ENCODE assay signal across 9 cellular contexts in the genomic region with DNA sequence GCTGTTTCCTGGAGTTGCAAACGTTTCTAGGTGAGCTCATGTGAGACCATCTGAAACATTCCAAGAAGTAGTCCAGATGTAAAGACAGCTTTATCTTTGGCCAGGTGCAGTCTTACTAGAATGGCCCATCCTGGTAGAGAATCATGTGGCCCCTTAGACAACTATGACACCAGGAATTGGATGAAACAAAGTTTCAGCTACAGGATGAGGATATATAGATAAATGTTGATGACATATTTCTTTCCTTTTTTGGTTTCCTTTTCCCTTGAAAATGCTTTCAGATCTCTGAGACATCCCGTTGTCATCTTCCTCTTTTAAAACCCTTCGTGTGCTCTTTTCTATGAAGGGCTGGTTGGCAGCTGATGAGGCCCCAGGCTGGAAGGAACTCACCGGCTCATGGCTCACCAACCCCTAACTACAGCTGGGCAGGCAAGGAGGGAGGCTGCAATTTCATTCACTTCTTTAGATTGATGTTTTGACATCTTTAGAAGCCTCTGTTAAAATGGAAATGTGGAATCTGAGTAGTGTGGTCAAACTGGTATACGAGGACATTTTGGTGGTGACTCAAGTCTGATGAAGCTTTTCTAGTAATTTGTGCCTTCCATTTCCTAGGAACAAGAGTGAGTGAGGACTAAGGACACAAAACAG.
DNase-seq lines count a peak whose midpoint lies in the region; ATAC-seq and TF ChIP-seq lines count a peak whose summit lies in the region.
"Had no signal": no experiment of that assay in that cellular context is flagged by ENCODE, and none has a peak within 500 bp of the region (broad histone marks: within the 10 kb centered on the region; RNA-seq: fewer than 3 reads in every experiment).

No MANE protein-coding gene starts in this region.

- no peak overlapping the region for H3K4me3 ChIP-seq in OCI-LY7 (ENCODE audit: low read depth, low read length, poor library complexity, severe bottlenecking)
- H3K4me3 ChIP-seq in rectal smooth muscle tissue (ENCODE audit: low read length): no peak overlapping the region
- no peak overlapping the region for H3K4me3 ChIP-seq in uterus
- no peak overlapping the region for H3K4me3 ChIP-seq in effector memory CD4-positive, alpha-beta T cell (ENCODE audit: insufficient read depth, low read depth, low read length, poor library complexity, severe bottlenecking)

- H3K36me3 ChIP-seq in OCI-LY7 (ENCODE audit: insufficient read depth, low read length) (no peaks in the 10 kb centered on the region), rectal smooth muscle tissue (ENCODE audit: control insufficient read depth, insufficient read depth, low read length) (no peaks in the 10 kb centered on the region), uterus (no peaks in the 10 kb centered on the region)
- no peaks in the 10 kb centered on the region for H3K36me3 ChIP-seq in effector memory CD4-positive, alpha-beta T cell (ENCODE audit: control insufficient read depth, insufficient read depth, low read length)

- H4K20me1 ChIP-seq in OCI-LY7 (ENCODE audit: insufficient read depth, low read length): no peaks in the 10 kb centered on the region

- H3K27me3 ChIP-seq in rectal smooth muscle tissue (ENCODE audit: control insufficient read depth, insufficient read depth, low read length) (no peaks in the 10 kb centered on the region), uterus (no peaks in the 10 kb centered on the region)
- H3K27me3 ChIP-seq in effector memory CD4-positive, alpha-beta T cell (replicated peaks; ENCODE audit: control insufficient read depth, insufficient read depth, low read length, poor library complexity, severe bottlenecking): no peaks in the 10 kb centered on the region

- CTCF ChIA-PET in OCI-LY7 (lab: Charles Lee; ENCODE audit: unreplicated experiment): interaction anchor here (0.7 to 1.0 kb wide), 2 partner anchors 233 to 377 kb away, joined by 3 read pairs; no protein-coding TSS in a partner anchor

- no peak for TF ChIP-seq POLR2A in uterus (IDR thresholded peaks at IDR 0.05)

- no peak overlapping the region for H3K27ac Mint-ChIP-seq in mesothelial cell of epicardium

- POLR2A ChIA-PET in OCI-LY7 (lab: Charles Lee): interaction anchor here (0.6 to 1.6 kb wide), 14 partner anchors 8 to 443 kb away, joined by 3 to 10 read pairs (median 3); no protein-coding TSS in a partner anchor

- no peaks in the 10 kb centered on the region for H3K36me3 Mint-ChIP-seq in mesothelial cell of epicardium

- no peaks in the 10 kb centered on the region for H3K9me3 Mint-ChIP-seq in mesothelial cell of epicardium

- H3K9me3 ChIP-seq in OCI-LY7 (ENCODE audit: low read length) (no peaks in the 10 kb centered on the region), uterus (no peaks in the 10 kb centered on the region)
- no peaks in the 10 kb centered on the region for H3K9me3 ChIP-seq in effector memory CD4-positive, alpha-beta T cell (ENCODE audit: control insufficient read depth, low read length)

- ATAC-seq in GM18502 (IDR thresholded peaks at IDR 0.05; ENCODE audit: poor library complexity, unreplicated experiment) (peak; percentile 37), GM19397 (IDR thresholded peaks at IDR 0.05; ENCODE audit: unreplicated experiment) (no peak)

- H3K79me2 ChIP-seq in OCI-LY7 (ENCODE audit: insufficient read depth, low read depth, low read length): no peaks in the 10 kb centered on the region

- TF ChIP-seq CTCF in OCI-LY7 (conservative IDR thresholded peaks at IDR 0.05; ENCODE audit: low read length): no peak
- no peak for TF ChIP-seq CTCF in uterus (IDR thresholded peaks at IDR 0.05)
- TF ChIP-seq CTCF in mesothelial cell of epicardium (IDR thresholded peaks at IDR 0.05; ENCODE audit: unreplicated experiment): no peak

- intact Hi-C loops in OCI-LY7 (cut with micrococcal nuclease; ENCODE audit: unreplicated experiment) (no loop called here), uterus (cut with DNase I; ENCODE audit: low total_unique reads) (no loop called here)

- H3K9ac ChIP-seq in rectal smooth muscle tissue (ENCODE audit: low read length): no peak overlapping the region

- H3K4me2 ChIP-seq in OCI-LY7 (ENCODE audit: low read length): peak overlapping the region; percentile 21; the same call in 1 of the 2 replicates

- no peaks in the 10 kb centered on the region for H3K27me3 Mint-ChIP-seq in mesothelial cell of epicardium (ENCODE audit: low read depth)

- H3K27ac ChIP-seq in OCI-LY7 (ENCODE audit: low read depth, low read length, poor library complexity, severe bottlenecking) (no peak overlapping the region), caudate nucleus (ENCODE audit: low read depth, low read length) (peak overlapping the region; percentile 48), rectal smooth muscle tissue (ENCODE audit: low read depth, low read length) (peak overlapping the region; percentile 34), uterus (no peak overlapping the region)
- no peak overlapping the region for H3K27ac ChIP-seq in effector memory CD4-positive, alpha-beta T cell (ENCODE audit: insufficient read depth, low read length, poor library complexity, severe bottlenecking)

- DNase-seq in OCI-LY7 (ENCODE audit: low spot score) (no peak), caudate nucleus (lab: John Stamatoyannopoulos, UW) (no peak), uterus (no peak), mesothelial cell of epicardium (ENCODE audit: low spot score in 2 of 2, unreplicated experiment in 2 of 2) (no peak)
- DNase-seq in effector memory CD4-positive, alpha-beta T cell: no peak
- DNase-seq: Karpas-422 had no signal

- no peak overlapping the region for H3K4me3 Mint-ChIP-seq in mesothelial cell of epicardium

- H3K4me1 ChIP-seq in OCI-LY7 (ENCODE audit: insufficient read depth, low read length, poor library complexity, severe bottlenecking): peaks cover 10% of the 10 kb centered on the region
- H3K4me1 ChIP-seq in rectal smooth muscle tissue (ENCODE audit: control insufficient read depth, insufficient read depth, low read length): peaks cover 5% of the 10 kb centered on the region
- H3K4me1 ChIP-seq in uterus: no peaks in the 10 kb centered on the region
- H3K4me1 ChIP-seq in effector memory CD4-positive, alpha-beta T cell (ENCODE audit: control insufficient read depth, insufficient read depth, low read length, poor library complexity, severe bottlenecking): peaks cover 4% of the 10 kb centered on the region

- no peaks in the 10 kb centered on the region for H3K9me2 ChIP-seq in OCI-LY7 (ENCODE audit: insufficient read depth, low read length)

- peaks cover 22% of the 10 kb centered on the region for H3K4me1 Mint-ChIP-seq in mesothelial cell of epicardium

- no peak overlapping the region; the same call in 1 of the 2 replicates for H2AFZ ChIP-seq in OCI-LY7 (ENCODE audit: low read length)

- no TSS peak for BruUV-seq in OCI-LY7 (replicated peaks; lab: Mats Ljungman, UMichigan)

Comparison
In these comparisons a context has a peak if more than half of its experiments do, and no peak if none do; other contexts are left out.
1. H3K27ac ChIP-seq: peak in caudate nucleus (single experiment) and rectal smooth muscle tissue (single experiment); none in OCI-LY7 (single experiment), uterus (0 of 2) and effector memory CD4-positive, alpha-beta T cell (single experiment).